In genomic region chr5:33272288-33272687, GRCh38 we compare ENCODE assay signal across 17 cellular contexts.
DNase-seq lines count a peak whose midpoint lies in the region; TF ChIP-seq lines count a peak whose summit lies in the region.
"Had no signal": no experiment of that assay in that cellular context is flagged by ENCODE, and none has a peak within 500 bp of the region (broad histone marks: within the 10 kb centered on the region; RNA-seq: fewer than 3 reads in every experiment).

No MANE protein-coding gene starts in this region.

- no peaks in the 10 kb centered on the region for H3K9me3 ChIP-seq in breast epithelium
- H3K9me3 ChIP-seq: gastroesophageal sphincter, left ventricle myocardium inferior had no signal

- no peak overlapping the region for H3K27ac ChIP-seq in breast epithelium
- H3K27ac ChIP-seq: gastroesophageal sphincter, left ventricle myocardium inferior, parathyroid adenoma had no signal

- H3K27me3 Mint-ChIP-seq in MCF 10A (ENCODE audit: insufficient read depth, unreplicated experiment), result no peaks in the 10 kb centered on the region
- H3K27me3 Mint-ChIP-seq: activated B cell treated with CpG ODN at 0.5 μM for 24 hours, brain had no signal

- no TSS peak for BruUV-seq in MCF 10A (replicated peaks; lab: Mats Ljungman, UMichigan)

- peak overlapping the region; percentile 83 for H3K27ac Mint-ChIP-seq in MCF 10A (ENCODE audit: low read depth, unreplicated experiment)
- H3K27ac Mint-ChIP-seq: activated B cell treated with CpG ODN at 0.5 μM for 24 hours; activated T-cell treated with anti-CD3 and anti-CD28 coated beads, Interleukin-2, amount 50 U/mL, for 72 hours; brain had no signal

- POLR2A ChIA-PET in MCF 10A (lab: Yijun Ruan, JAX), result interaction anchor here (0.7 to 4.1 kb wide), 7 partner anchors 14 to 585 kb away, joined by 3 to 25 read pairs (median 3); no protein-coding TSS in a partner anchor

- H3K9me3 Mint-ChIP-seq in MCF 10A (ENCODE audit: unreplicated experiment), result peaks cover 7% of the 10 kb centered on the region
- H3K9me3 Mint-ChIP-seq: activated B cell treated with CpG ODN at 0.5 μM for 24 hours; activated T-cell treated with anti-CD3 and anti-CD28 coated beads, Interleukin-2, amount 50 U/mL, for 72 hours; brain had no signal

- DNase-seq in MCF 10A (ENCODE audit: unreplicated experiment) (peak; percentile 95), breast epithelium (ENCODE audit: low spot score in 2 of 2) (no peak), amniotic stem cell (lab: John Stamatoyannopoulos, UW) (peak; percentile 78), fibroblast of villous mesenchyme (ENCODE audit: low read depth) (peak; percentile 58), NCI-H345 treated with DMSO at 0.1 percent for 48 hours (lab: John Stamatoyannopoulos, UW; ENCODE audit: unreplicated experiment) (no peak), NCI-H1417 (lab: John Stamatoyannopoulos, UW) (no peak), HuH-7.5 (ENCODE audit: low spot score) (no peak), erythroblast (lab: John Stamatoyannopoulos, UW) (no peak)
- DNase-seq: 8988T; activated B cell treated with CpG ODN at 0.5 μM for 24 hours; activated T-cell treated with anti-CD3 and anti-CD28 coated beads, Interleukin-2, amount 50 U/mL, for 72 hours; left ventricle myocardium inferior; NCI-H2029 treated with DMSO at 0.1 percent for 48 hours; substantia nigra had no signal

- H3K4me1 ChIP-seq in breast epithelium, result no peaks in the 10 kb centered on the region
- H3K4me1 ChIP-seq: gastroesophageal sphincter, parathyroid adenoma had no signal

- TF ChIP-seq CTCF in MCF 10A (IDR thresholded peaks at IDR 0.05; ENCODE audit: unreplicated experiment) (no peak), breast epithelium (IDR thresholded peaks at IDR 0.05) (no peak), fibroblast of villous mesenchyme (IDR thresholded peaks at IDR 0.05; ENCODE audit: insufficient read depth, low read depth, low read length) (no peak)

- TF ChIP-seq POLR2A in breast epithelium (IDR thresholded peaks at IDR 0.05) (no peak), erythroblast (IDR thresholded peaks at IDR 0.05; ENCODE audit: low read length) (no peak)

- intact Hi-C loops in MCF 10A (cut with micrococcal nuclease), result no loop called here
- intact Hi-C loops in breast epithelium (cut with DNase I; ENCODE audit: low total_unique reads), result no loop called here

- H3K4me3 Mint-ChIP-seq in MCF 10A (ENCODE audit: unreplicated experiment), result no peak overlapping the region
- H3K4me3 Mint-ChIP-seq: activated B cell treated with CpG ODN at 0.5 μM for 24 hours; activated T-cell treated with anti-CD3 and anti-CD28 coated beads, Interleukin-2, amount 50 U/mL, for 72 hours; brain had no signal

- H3K36me3 Mint-ChIP-seq in MCF 10A (ENCODE audit: insufficient read depth, unreplicated experiment), result no peaks in the 10 kb centered on the region
- H3K36me3 Mint-ChIP-seq: brain had no signal

- no peaks in the 10 kb centered on the region for H3K36me3 ChIP-seq in breast epithelium
- H3K36me3 ChIP-seq: gastroesophageal sphincter, left ventricle myocardium inferior had no signal

- H3K27me3 ChIP-seq in breast epithelium, result no peaks in the 10 kb centered on the region
- H3K27me3 ChIP-seq: gastroesophageal sphincter had no signal

- CTCF ChIA-PET in MCF 10A (lab: Yijun Ruan, JAX), result interaction anchor here (0.6 to 3.0 kb wide), 4 partner anchors 27 to 698 kb away, joined by 3 to 17 read pairs (median 4); no protein-coding TSS in a partner anchor

- H3K4me1 Mint-ChIP-seq in MCF 10A (ENCODE audit: insufficient read depth, unreplicated experiment), result peaks cover 17% of the 10 kb centered on the region
- H3K4me1 Mint-ChIP-seq: activated B cell treated with CpG ODN at 0.5 μM for 24 hours had no signal

- H3K4me3 ChIP-seq in breast epithelium, result no peak overlapping the region
- H3K4me3 ChIP-seq in fibroblast of villous mesenchyme (ENCODE audit: low read depth, low read length), result no peak overlapping the region
- H3K4me3 ChIP-seq: gastroesophageal sphincter, left ventricle myocardium inferior had no signal

Comparison
In these comparisons a context has a peak if more than half of its experiments do, and no peak if none do; other contexts are left out.
1. DNase-seq: peak in MCF 10A (single experiment), amniotic stem cell (single experiment) and fibroblast of villous mesenchyme (single experiment); none in breast epithelium (0 of 2), NCI-H345 treated with DMSO at 0.1 percent for 48 hours (single experiment), NCI-H1417 (0 of 3), HuH-7.5 (single experiment) and erythroblast (0 of 2).